10 cellular contexts compared by ENCODE assay signal in the genomic region with DNA sequence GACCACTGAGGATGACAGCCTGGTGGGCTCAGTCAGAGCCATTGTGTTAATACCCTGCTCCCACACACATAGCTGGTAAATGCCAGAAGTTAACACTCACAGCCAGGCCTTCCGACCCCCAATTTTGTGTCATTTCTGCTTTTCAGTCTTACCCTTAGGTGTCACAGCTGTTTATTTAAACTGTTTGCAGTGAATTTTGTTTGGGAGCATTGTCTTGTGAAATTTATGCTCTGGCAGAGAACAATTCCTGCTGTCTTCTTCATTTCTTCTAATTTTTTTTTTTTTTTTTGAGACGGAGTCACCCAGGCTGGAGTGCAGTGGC. TPM values are rescaled to one million over a fixed set of nuclear protein-coding genes. Genes with fewer than 3 reads are reported as not detected.
DNase-seq lines count a peak whose midpoint lies in the region; ATAC-seq, FAIRE-seq and TF ChIP-seq lines count a peak whose summit lies in the region.
"Had no signal": no experiment of that assay in that cellular context is flagged by ENCODE, and none has a peak within 500 bp of the region (broad histone marks: within the 10 kb centered on the region; RNA-seq: fewer than 3 reads in every experiment).

No MANE protein-coding gene starts in this region.

- H3K36me3 Mint-ChIP-seq in T-helper 17 cell (ENCODE audit: low read depth) (no peaks in the 10 kb centered on the region), immature natural killer cell (no peaks in the 10 kb centered on the region)

- DNase-seq in A549 (ENCODE audit: low read depth in 1 of 2, low spot score in 1 of 2) (no peak), GM12891 (ENCODE audit: insufficient read length, low spot score) (no peak), T-helper 17 cell (no peak), immature natural killer cell (no peak), nucleus accumbens (lab: John Stamatoyannopoulos, UW) (no peak), OCI-M2 (lab: John Stamatoyannopoulos, UW; ENCODE audit: unreplicated experiment) (no peak), HCEC 1CT (no peak)
- DNase-seq: amygdala, NCI-H2107 had no signal

- POLR2A ChIA-PET in A549 (lab: Yijun Ruan, JAX) = interaction anchor here (1.1 kb wide), 1 partner anchor 11 kb away, joined by 6 read pairs; no protein-coding TSS in a partner anchor

- H3K9me3 ChIP-seq in A549 = no peaks in the 10 kb centered on the region
- H3K9me3 ChIP-seq in T-helper 17 cell (ENCODE audit: control insufficient read depth, low read length, poor library complexity, severe bottlenecking) = no peaks in the 10 kb centered on the region

- H3K9me3 Mint-ChIP-seq in immature natural killer cell = no peaks in the 10 kb centered on the region

- peak overlapping the region; percentile 95 for H3K27ac Mint-ChIP-seq in T-helper 17 cell
- peak overlapping the region; percentile 89 to 97 (median 96) for H3K27ac Mint-ChIP-seq in immature natural killer cell

- H3K27ac ChIP-seq in A549 = peak overlapping the region in 1 of 2 experiments; percentile 11; a peak in 3 of 6 replicates

- ATAC-seq in A549 (0 out of 6 replicates have a peak, but pooled peaks of 1 of the 2 experiments have one; percentile 5), T-helper 17 cell (no peak), GM19397 (IDR thresholded peaks at IDR 0.05; ENCODE audit: unreplicated experiment) (no peak)

- TF ChIP-seq POLR2A in A549 (IDR thresholded peaks at IDR 0.05; ENCODE audit: low read length) (no peak), GM12891 (IDR thresholded peaks at IDR 0.05; ENCODE audit: low read depth, low read length) (no peak)

- no peak overlapping the region for H3K4me3 ChIP-seq in A549

- H3K4me1 Mint-ChIP-seq in T-helper 17 cell (peaks cover 55% of the 10 kb centered on the region), immature natural killer cell (peaks cover 87 to 93% of the 10 kb centered on the region in 2 donors)

- no peak for FAIRE-seq in A549 (lab: Jason Lieb, UNC)
- FAIRE-seq in GM12891 (lab: Jason Lieb, UNC) = no peak

- TF ChIP-seq CTCF in A549 (IDR thresholded peaks at IDR 0.05) = no peak

- peaks cover 18% of the 10 kb centered on the region for H3K4me1 ChIP-seq in A549

- H3K27me3 Mint-ChIP-seq in T-helper 17 cell (no peaks in the 10 kb centered on the region), immature natural killer cell (ENCODE audit: low read depth in 3 of 3) (peaks cover 0 to 6% (median 4%) of the 10 kb centered on the region in 3 donors)

- TF ChIP-seq RAD21 in A549 (conservative IDR thresholded peaks at IDR 0.05 in 1 of 2, IDR thresholded peaks at IDR 0.05 in 1 of 2) = no peak

- H3K4me3 Mint-ChIP-seq in T-helper 17 cell = peak overlapping the region; percentile 83
- H3K4me3 Mint-ChIP-seq in immature natural killer cell = peak overlapping the region; percentile 82 to 95 (median 86)

- no peak for TF ChIP-seq EP300 in A549 (IDR thresholded peaks at IDR 0.05)

- peak overlapping the region; percentile 45 for H3K4me2 ChIP-seq in A549

- WGBS in A549 (ENCODE audit: missing lambda C conversion rate) = 46% methylated on average over 2 of the region's 2 CpGs

- CTCF ChIA-PET in A549 (lab: Yijun Ruan, JAX) = interaction anchor here (0.6 to 5.6 kb wide), 15 partner anchors 9 to 844 kb away, joined by 3 to 47 read pairs (median 4); a partner anchor contains a TSS

TF ChIP-seq in A549, 52 proteins besides CTCF, POLR2A, EP300 and RAD21 (continues in another document):
- TF ChIP-seq GATA3 (IDR thresholded peaks at IDR 0.05; ENCODE audit: borderline replicate concordance) (no peak), PHF8 (IDR thresholded peaks at IDR 0.05; ENCODE audit: borderline replicate concordance, low read depth) (no peak), SREBF2 (IDR thresholded peaks at IDR 0.05) (no peak), KDM5A (IDR thresholded peaks at IDR 0.05) (no peak), MAFK (IDR thresholded peaks at IDR 0.05; ENCODE audit: partially characterized antibody) (no peak), NPAS2 (CRISPR knock-in tag; IDR thresholded peaks at IDR 0.05; ENCODE audit: borderline replicate concordance) (no peak), ZC3H11A (IDR thresholded peaks at IDR 0.05) (no peak), HOXB13 (CRISPR knock-in tag; IDR thresholded peaks at IDR 0.05; ENCODE audit: low read depth) (no peak), ZNF302 (CRISPR knock-in tag; IDR thresholded peaks at IDR 0.05) (no peak), HOXA7 (CRISPR knock-in tag; IDR thresholded peaks at IDR 0.05) (no peak)
- TF ChIP-seq, protein P1, sequence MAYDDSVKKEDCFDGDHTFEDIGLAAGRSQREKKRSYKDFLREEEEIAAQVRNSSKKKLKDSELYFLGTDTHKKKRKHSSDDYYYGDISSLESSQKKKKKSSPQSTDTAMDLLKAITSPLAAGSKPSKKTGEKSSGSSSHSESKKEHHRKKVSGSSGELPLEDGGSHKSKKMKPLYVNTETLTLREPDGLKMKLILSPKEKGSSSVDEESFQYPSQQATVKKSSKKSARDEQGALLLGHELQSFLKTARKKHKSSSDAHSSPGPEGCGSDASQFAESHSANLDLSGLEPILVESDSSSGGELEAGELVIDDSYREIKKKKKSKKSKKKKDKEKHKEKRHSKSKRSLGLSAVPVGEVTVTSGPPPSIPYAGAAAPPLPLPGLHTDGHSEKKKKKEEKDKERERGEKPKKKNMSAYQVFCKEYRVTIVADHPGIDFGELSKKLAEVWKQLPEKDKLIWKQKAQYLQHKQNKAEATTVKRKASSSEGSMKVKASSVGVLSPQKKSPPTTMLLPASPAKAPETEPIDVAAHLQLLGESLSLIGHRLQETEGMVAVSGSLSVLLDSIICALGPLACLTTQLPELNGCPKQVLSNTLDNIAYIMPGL (CRISPR knock-in tag; IDR thresholded peaks at IDR 0.05; ENCODE audit: borderline replicate concordance) = no peak
- TF ChIP-seq, protein P2, sequence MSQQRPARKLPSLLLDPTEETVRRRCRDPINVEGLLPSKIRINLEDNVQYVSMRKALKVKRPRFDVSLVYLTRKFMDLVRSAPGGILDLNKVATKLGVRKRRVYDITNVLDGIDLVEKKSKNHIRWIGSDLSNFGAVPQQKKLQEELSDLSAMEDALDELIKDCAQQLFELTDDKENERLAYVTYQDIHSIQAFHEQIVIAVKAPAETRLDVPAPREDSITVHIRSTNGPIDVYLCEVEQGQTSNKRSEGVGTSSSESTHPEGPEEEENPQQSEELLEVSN (IDR thresholded peaks at IDR 0.05; ENCODE audit: borderline replicate concordance, low read depth) = no peak

TF ChIP-seq in GM12891, 5 proteins besides CTCF, POLR2A, EP300 and RAD21:
- TF ChIP-seq POLR2AphosphoS5 (IDR thresholded peaks at IDR 0.05; ENCODE audit: low read depth, low read length) (no peak), POU2F2 (IDR thresholded peaks at IDR 0.05; ENCODE audit: low read depth, low read length) (no peak), SPI1 (IDR thresholded peaks at IDR 0.05; ENCODE audit: low read depth, low read length) (peak; percentile 79)

RNA-seq across cellular contexts. Expression of a gene that starts 8.2 kb away (rescaled TPM):
- polyA plus RNA-seq in A549 (2011; rRNA removed) (18.5 and 19.2 TPM in 2 replicates), A549 (2017; fragmentation: RNase III; extraction: RNeasy Plus Mini Kit Qiagen cat#74134 plus additional on column Dnase treatment) (14.7 to 27.5 TPM (median 25.1 TPM) in 3 replicates), immature natural killer cell (10 to 100 TPM; 14.1 to 34.0 (median 16.3) TPM)
- 14.2 and 15.7 TPM in 2 replicates for polyA plus RNA-seq in A549 (2012; cell fraction: cytosol; rRNA removed)
- 22.9 and 29.1 TPM in 2 replicates for polyA plus RNA-seq in A549 (2012; cell fraction: nucleus; rRNA removed)
- polyA minus RNA-seq in A549 (2011; rRNA and poly(A)+ RNA removed) = 16.5 and 19.3 TPM in 2 replicates
- polyA plus RNA-seq in GM12891 (2012; ENCODE audit: low read depth, missing spikeins) = 11.1 TPM
- 10 to 100 TPM; 86.7 to 99.8 TPM for total RNA-seq in T-helper 17 cell
